In the genomic region with DNA sequence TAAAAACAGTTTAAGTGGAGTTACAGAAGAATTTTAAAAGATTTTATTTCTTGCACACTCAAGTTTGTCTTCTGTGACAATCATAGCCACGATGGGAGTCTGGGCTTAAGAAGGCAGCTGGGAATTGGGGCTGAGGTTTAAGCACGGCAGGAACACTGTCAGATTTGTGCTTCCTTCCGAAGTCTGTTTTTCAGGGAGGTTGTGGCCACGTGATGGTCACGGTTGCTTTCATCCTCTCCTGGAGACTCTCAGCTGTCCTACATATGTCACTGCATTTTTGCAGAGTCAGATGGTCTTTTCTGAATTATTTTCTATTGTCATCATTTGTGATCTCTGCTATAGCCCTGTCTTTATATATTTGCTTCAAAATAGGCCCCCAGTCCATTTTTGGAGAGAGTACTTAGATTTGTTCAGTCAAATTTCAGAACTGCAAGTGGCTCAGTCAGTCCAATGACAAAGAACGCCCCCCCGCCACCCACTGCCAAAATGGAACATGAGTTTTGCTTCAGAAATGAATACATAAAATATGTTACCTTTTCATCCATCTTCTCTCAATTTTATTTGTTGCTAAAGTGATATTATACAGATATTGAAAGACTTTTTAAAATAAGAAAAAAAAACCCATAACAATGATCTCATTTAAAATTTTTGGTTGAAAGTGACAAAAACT, we compare ENCODE assay signal across 22 cellular contexts.
A peak's percentile ranks its signal among the peaks of the same experiment; 100 is the strongest.
DNase-seq lines count a peak whose midpoint lies in the region; ATAC-seq lines count a peak whose summit lies in the region.
"Had no signal": no experiment of that assay in that cellular context is flagged by ENCODE, and none has a peak within 500 bp of the region (broad histone marks: within the 10 kb centered on the region; RNA-seq: fewer than 3 reads in every experiment).

No MANE protein-coding gene starts in this region.

- H3K4me1 Mint-ChIP-seq in activated CD4-positive, alpha-beta memory T cell treated with anti-CD3 and anti-CD28 coated beads for 36 hours (ENCODE audit: low read depth) = peaks cover 51% of the 10 kb centered on the region
- H3K4me1 Mint-ChIP-seq in activated CD4-positive, alpha-beta memory T cell treated with anti-CD3 and anti-CD28 coated beads, Interleukin-2, amount 10 ng/mL, durations not matched to agents 7 days and 5 days = peaks cover 20% of the 10 kb centered on the region

- no peak overlapping the region for H3K27ac Mint-ChIP-seq in activated CD4-positive, alpha-beta memory T cell treated with anti-CD3 and anti-CD28 coated beads for 36 hours
- H3K27ac Mint-ChIP-seq in activated CD4-positive, alpha-beta memory T cell treated with anti-CD3 and anti-CD28 coated beads, Interleukin-2, amount 10 ng/mL, durations not matched to agents 7 days and 5 days = no peak overlapping the region

- intact Hi-C loops in activated CD4-positive, alpha-beta memory T cell treated with anti-CD3 and anti-CD28 coated beads for 36 hours (cut with micrococcal nuclease) = loop anchor here (10.0 kb wide), 3 partner anchors 101 to 851 kb away; no protein-coding TSS in a partner anchor

- ATAC-seq in HG02588 (IDR thresholded peaks at IDR 0.05; ENCODE audit: unreplicated experiment) = no peak
- ATAC-seq: effector memory CD8-positive, alpha-beta T cell; esophagus mucosa; left colon; Panc1 had no signal

- no peak overlapping the region for H3K4me3 Mint-ChIP-seq in activated CD4-positive, alpha-beta memory T cell treated with anti-CD3 and anti-CD28 coated beads for 36 hours
- no peak overlapping the region for H3K4me3 Mint-ChIP-seq in activated CD4-positive, alpha-beta memory T cell treated with anti-CD3 and anti-CD28 coated beads, Interleukin-2, amount 10 ng/mL, durations not matched to agents 7 days and 5 days
- H3K4me3 Mint-ChIP-seq: effector memory CD8-positive, alpha-beta T cell had no signal

- no peaks in the 10 kb centered on the region for H3K36me3 Mint-ChIP-seq in activated CD4-positive, alpha-beta memory T cell treated with anti-CD3 and anti-CD28 coated beads for 36 hours
- H3K36me3 Mint-ChIP-seq in activated CD4-positive, alpha-beta memory T cell treated with anti-CD3 and anti-CD28 coated beads, Interleukin-2, amount 10 ng/mL, durations not matched to agents 7 days and 5 days (ENCODE audit: low read depth) = no peaks in the 10 kb centered on the region

- CTCF ChIA-PET in activated CD4-positive, alpha-beta memory T cell treated with anti-CD3 and anti-CD28 coated beads for 36 hours (lab: Charles Lee) = no interaction called here
- CTCF ChIA-PET in activated CD4-positive, alpha-beta memory T cell treated with anti-CD3 and anti-CD28 coated beads, Interleukin-2, amount 10 ng/mL, durations not matched to agents 7 days and 5 days (lab: Charles Lee) = no interaction called here

- no peaks in the 10 kb centered on the region for H3K9me3 Mint-ChIP-seq in activated CD4-positive, alpha-beta memory T cell treated with anti-CD3 and anti-CD28 coated beads for 36 hours
- no peaks in the 10 kb centered on the region for H3K9me3 Mint-ChIP-seq in activated CD4-positive, alpha-beta memory T cell treated with anti-CD3 and anti-CD28 coated beads, Interleukin-2, amount 10 ng/mL, durations not matched to agents 7 days and 5 days
- H3K9me3 Mint-ChIP-seq: effector memory CD8-positive, alpha-beta T cell had no signal

- DNase-seq in activated CD4-positive, alpha-beta memory T cell treated with anti-CD3 and anti-CD28 coated beads for 36 hours = peak; percentile 64
- no peak for DNase-seq in activated CD4-positive, alpha-beta memory T cell treated with anti-CD3 and anti-CD28 coated beads, Interleukin-2, amount 10 ng/mL, durations not matched to agents 7 days and 5 days
- DNase-seq in NCI-H524 (lab: John Stamatoyannopoulos, UW) = peak; percentile 56 to 86
- DNase-seq in activated T-cell treated with anti-CD3 and anti-CD28 coated beads, Interleukin-2, amount 50 U/mL, for 48 hours = peak; percentile 60 to 66
- peak; percentile 10 for DNase-seq in stimulated activated CD4-positive, alpha-beta T cell treated with anti-CD3 and anti-CD28 coated beads, Interleukin-2, amount 100 ng/mL, for 4 hours (ENCODE audit: low read depth)
- DNase-seq in dedifferentiated amniotic fluid mesenchymal stem cell (ENCODE audit: extremely low spot score) = no peak
- DNase-seq in DMS153 treated with DMSO at 0.1 percent for 48 hours (lab: John Stamatoyannopoulos, UW; ENCODE audit: unreplicated experiment) = no peak
- DNase-seq: brain microvascular endothelial cell; colonic mucosa; COR-L47; DND-41; effector memory CD8-positive, alpha-beta T cell; foreskin melanocyte; left colon; NCI-H446; NK-92 treated with Interleukin-12 subunit alpha and Interleukin-12 subunit beta, amount 100 ng/mL, for 24 hours; SIG-M5; stomach; tibial artery had no signal

- POLR2A ChIA-PET in activated CD4-positive, alpha-beta memory T cell treated with anti-CD3 and anti-CD28 coated beads for 36 hours (lab: Charles Lee) = interaction anchor here (0.7 kb wide), 1 partner anchor 688 kb away, joined by 5 read pairs; no protein-coding TSS in a partner anchor
- POLR2A ChIA-PET in activated CD4-positive, alpha-beta memory T cell treated with anti-CD3 and anti-CD28 coated beads, Interleukin-2, amount 10 ng/mL, durations not matched to agents 7 days and 5 days (lab: Charles Lee) = no interaction called here

- no peaks in the 10 kb centered on the region for H3K27me3 Mint-ChIP-seq in activated CD4-positive, alpha-beta memory T cell treated with anti-CD3 and anti-CD28 coated beads for 36 hours
- H3K27me3 Mint-ChIP-seq in activated CD4-positive, alpha-beta memory T cell treated with anti-CD3 and anti-CD28 coated beads, Interleukin-2, amount 10 ng/mL, durations not matched to agents 7 days and 5 days = no peaks in the 10 kb centered on the region

Comparison
In these comparisons a context has a peak if more than half of its experiments do, and no peak if none do; other contexts are left out.
1. DNase-seq: peak in activated CD4-positive, alpha-beta memory T cell treated with anti-CD3 and anti-CD28 coated beads for 36 hours (single experiment), NCI-H524 (2 of 2), activated T-cell treated with anti-CD3 and anti-CD28 coated beads, Interleukin-2, amount 50 U/mL, for 48 hours (2 of 2) and stimulated activated CD4-positive, alpha-beta T cell treated with anti-CD3 and anti-CD28 coated beads, Interleukin-2, amount 100 ng/mL, for 4 hours (single experiment); none in activated CD4-positive, alpha-beta memory T cell treated with anti-CD3 and anti-CD28 coated beads, Interleukin-2, amount 10 ng/mL, durations not matched to agents 7 days and 5 days (single experiment), dedifferentiated amniotic fluid mesenchymal stem cell (single experiment) and DMS153 treated with DMSO at 0.1 percent for 48 hours (single experiment).